ENCODE assay signal across 20 cellular contexts in the genomic region with DNA sequence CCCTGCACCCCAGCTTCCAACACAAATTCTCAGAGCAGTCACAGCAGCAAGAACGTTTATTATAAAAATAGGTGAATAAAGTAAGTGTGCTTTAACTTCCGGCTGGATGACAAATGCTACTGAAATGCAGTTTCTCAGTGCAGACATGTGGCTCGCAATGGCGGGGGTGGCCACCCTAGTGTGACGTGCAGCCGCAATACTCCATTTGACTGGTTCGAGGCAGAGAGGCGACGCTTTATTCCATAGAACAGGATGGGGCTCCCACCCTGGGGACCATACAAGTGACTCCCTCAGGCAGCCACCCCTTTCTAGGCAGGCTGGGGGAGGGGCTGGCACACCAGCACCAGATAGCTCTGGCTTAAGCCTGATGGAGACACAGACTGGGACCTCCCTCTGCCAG. TPM values are rescaled to one million over a fixed set of nuclear protein-coding genes. Genes with fewer than 3 reads are reported as not detected.
DNase-seq lines count a peak whose midpoint lies in the region; ATAC-seq, FAIRE-seq and TF ChIP-seq lines count a peak whose summit lies in the region.
"Had no signal": no experiment of that assay in that cellular context is flagged by ENCODE, and none has a peak within 500 bp of the region (broad histone marks: within the 10 kb centered on the region; RNA-seq: fewer than 3 reads in every experiment).

No MANE protein-coding gene starts in this region.

- H3K4me3 Mint-ChIP-seq in natural killer cell treated with Interleukin-12 subunit alpha and Interleukin-12 subunit beta and Interleukin-15 and Interleukin-18, amount 100 ng/mL, for 72 hours, result no peak overlapping the region

- H3K9me3 Mint-ChIP-seq in natural killer cell treated with Interleukin-12 subunit alpha and Interleukin-12 subunit beta and Interleukin-15 and Interleukin-18, amount 100 ng/mL, for 72 hours, result no peaks in the 10 kb centered on the region

- peaks cover 6% of the 10 kb centered on the region for H3K9me3 ChIP-seq in BLaER1
- H3K9me3 ChIP-seq in K562 (replicated peaks; ENCODE audit: control insufficient read depth, insufficient read depth, low read depth, low read length), result no peaks in the 10 kb centered on the region
- H3K9me3 ChIP-seq in testis, result no peaks in the 10 kb centered on the region
- H3K9me3 ChIP-seq: prostate gland had no signal

- in situ Hi-C loops in K562 (cut with MboI), result no loop called here

- FAIRE-seq in K562 (lab: Jason Lieb, UNC), result no peak
- FAIRE-seq: GM18507, H54, keratinocyte, urothelium cell line had no signal

- intact Hi-C loops in K562 (cut with micrococcal nuclease) (no loop called here), testis (cut with DNase I; ENCODE audit: low total_unique reads) (no loop called here)

- POLR2A ChIA-PET in K562 (lab: Yijun Ruan, JAX), result interaction anchor here (0.6 to 1.0 kb wide), 2 partner anchors 9 to 78 kb away, joined by 4 to 5 read pairs; no protein-coding TSS in a partner anchor

- TF ChIP-seq RAD21 in K562 (CRISPR knock-in tag; conservative IDR thresholded peaks at IDR 0.05 in 1 of 2, IDR thresholded peaks at IDR 0.05 in 1 of 2), result no peak

- peaks cover 52% of the 10 kb centered on the region for H4K20me1 ChIP-seq in BLaER1
- no peaks in the 10 kb centered on the region; the same call in 1 of the 2 replicates for H4K20me1 ChIP-seq in K562 (replicated peaks; ENCODE audit: control insufficient read depth, insufficient read depth, low read length)

- no peaks in the 10 kb centered on the region for H3K27me3 Mint-ChIP-seq in natural killer cell treated with Interleukin-12 subunit alpha and Interleukin-12 subunit beta and Interleukin-15 and Interleukin-18, amount 100 ng/mL, for 72 hours

- DNase-seq in GM20000 (ENCODE audit: low spot score) (peak; percentile 1), K562 (ENCODE audit: extremely low read depth in 1 of 4, low spot score in 3 of 4) (no peak), COR-L47 (lab: John Stamatoyannopoulos, UW) (no peak), testis (no peak)
- no peak for DNase-seq in natural killer cell treated with Interleukin-12 subunit alpha and Interleukin-12 subunit beta and Interleukin-15 and Interleukin-18, amount 100 ng/mL, for 72 hours (ENCODE audit: low spot score)
- DNase-seq in stimulated activated naive CD4-positive, alpha-beta T cell treated with Interleukin-2 at 50 U/mL for 16 hours (lab: John Stamatoyannopoulos, UW), result no peak
- DNase-seq: activated gamma-delta T cell; Karpas-422; NCI-H1930; NCI-H69; stimulated activated CD4-positive, alpha-beta T cell treated with anti-CD3 and anti-CD28 coated beads, Interleukin-2, amount 100 ng/mL, for 24 hours; stimulated activated CD8-positive, alpha-beta memory T cell treated with anti-CD3 and anti-CD28 coated beads, Interleukin-4, amount 100 ng/mL, for 48 hours had no signal

- H3K36me3 Mint-ChIP-seq in natural killer cell treated with Interleukin-12 subunit alpha and Interleukin-12 subunit beta and Interleukin-15 and Interleukin-18, amount 100 ng/mL, for 72 hours, result peaks cover 20% of the 10 kb centered on the region

- H3K27ac ChIP-seq in BLaER1 (peak overlapping the region; percentile 42; the same call in 1 of the 2 replicates), K562 (ENCODE audit: extremely low read depth, low read depth, low read length) (no peak overlapping the region), testis (no peak overlapping the region)
- H3K27ac ChIP-seq: prostate gland had no signal

- no peaks in the 10 kb centered on the region for H3K9me1 ChIP-seq in K562 (ENCODE audit: control insufficient read depth, insufficient read depth, low read length)

- CTCF ChIA-PET in K562 (lab: Yijun Ruan, JAX; ENCODE audit: low intra/inter-chr PET ratio), result no interaction called here

- H3K36me3 ChIP-seq in BLaER1, result peaks cover 78% of the 10 kb centered on the region
- peaks cover 52% of the 10 kb centered on the region; the same call in 2 of the 3 replicates for H3K36me3 ChIP-seq in K562 (ENCODE audit: control insufficient read depth, insufficient read depth, low read length)
- no peaks in the 10 kb centered on the region for H3K36me3 ChIP-seq in testis (ENCODE audit: low read depth, missing control alignments)

- no peak for TF ChIP-seq CTCF in GM20000 (IDR thresholded peaks at IDR 0.05; ENCODE audit: extremely low read depth, missing control alignments)
- TF ChIP-seq CTCF in K562 (IDR thresholded peaks at IDR 0.05 in 2 of 3, conservative IDR thresholded peaks at IDR 0.05 in 1 of 3; ENCODE audit: insufficient read depth in 2 of 3, low read depth in 1 of 3, low read length in 3 of 3), result no peak
- TF ChIP-seq CTCF in testis (IDR thresholded peaks at IDR 0.05), result no peak

- no peak for ATAC-seq in K562
- no peak for ATAC-seq in natural killer cell treated with Interleukin-12 subunit alpha and Interleukin-12 subunit beta and Interleukin-15 and Interleukin-18, amount 100 ng/mL, for 72 hours
- ATAC-seq in HG02610 (IDR thresholded peaks at IDR 0.05; ENCODE audit: unreplicated experiment), result no peak
- ATAC-seq: Right ventricle myocardium inferior had no signal

- no peak for TF ChIP-seq POLR2A in K562 (conservative IDR thresholded peaks at IDR 0.05)
- no peak for TF ChIP-seq POLR2A in testis (IDR thresholded peaks at IDR 0.05)

- H3K4me2 ChIP-seq in BLaER1 (peak overlapping the region; percentile 61), K562 (ENCODE audit: insufficient read depth, low read length) (no peak overlapping the region)

- H3K4me3 ChIP-seq in BLaER1 (no peak overlapping the region), K562 (no peak overlapping the region), testis (no peak overlapping the region)
- H3K4me3 ChIP-seq: prostate gland had no signal

- peaks cover 46% of the 10 kb centered on the region for H3K4me1 ChIP-seq in BLaER1
- H3K4me1 ChIP-seq in K562 (replicated peaks in 1 of 2; ENCODE audit: control insufficient read depth in 2 of 2, insufficient read depth in 2 of 2, low read length in 2 of 2), result peaks cover 4 to 14% of the 10 kb centered on the region in 2 experiments; a peak in 4 of 5 replicates
- H3K4me1 ChIP-seq in testis, result no peaks in the 10 kb centered on the region

- H3K9ac ChIP-seq in BLaER1 (peak overlapping the region; percentile 35; the same call in 1 of the 2 replicates), K562 (ENCODE audit: insufficient read depth in 1 of 2, low read depth in 2 of 2, low read length in 2 of 2) (no peak overlapping the region; a peak in 1 of 4 replicates)

- H2AFZ ChIP-seq in K562 (ENCODE audit: low read depth, low read length), result no peak overlapping the region

- no peak for TF ChIP-seq EP300 in K562 (IDR thresholded peaks at IDR 0.05; ENCODE audit: low read length)

- H3K27me3 ChIP-seq in BLaER1, result no peaks in the 10 kb centered on the region
- H3K27me3 ChIP-seq in K562 (ENCODE audit: control insufficient read depth in 2 of 2, insufficient read depth in 2 of 2, low read length in 2 of 2), result no peaks in the 10 kb centered on the region
- H3K27me3 ChIP-seq in testis, result no peaks in the 10 kb centered on the region

- H3K79me2 ChIP-seq in K562 (ENCODE audit: control insufficient read depth, insufficient read depth, low read length), result no peaks in the 10 kb centered on the region

- H3K27ac Mint-ChIP-seq in natural killer cell treated with Interleukin-12 subunit alpha and Interleukin-12 subunit beta and Interleukin-15 and Interleukin-18, amount 100 ng/mL, for 72 hours, result peak overlapping the region; percentile 14 to 77

- BruUV-seq in K562 (replicated peaks; lab: Mats Ljungman, UMichigan), result TSS peak; percentile 34

- peaks cover 26 to 45% of the 10 kb centered on the region in 2 donors for H3K4me1 Mint-ChIP-seq in natural killer cell treated with Interleukin-12 subunit alpha and Interleukin-12 subunit beta and Interleukin-15 and Interleukin-18, amount 100 ng/mL, for 72 hours (ENCODE audit: low read depth in 2 of 2)

- 85% methylated on average over 9 of the region's 9 CpGs for WGBS in K562 (ENCODE audit: insufficient coverage, low coverage, missing lambda C conversion rate)
- 74 to 88% methylated on average over 9 of the region's 9 CpGs for WGBS in testis, 2 donors

RNA-seq across cellular contexts. Expression of gene TNIP2, which starts 14.5 kb away (rescaled TPM):
- 24.5 and 78.1 TPM in 2 replicates for total RNA-seq in K562 (2011; cell fraction: chromatin; rRNA removed; ENCODE audit: low replicate concordance)
- 49.7 and 54.7 TPM in 2 replicates for total RNA-seq in K562 (2011; cell fraction: nucleolus; rRNA removed)
- total RNA-seq in K562 (2011; cell fraction: nucleoplasm; rRNA removed), result 30.4 and 33.4 TPM in 2 replicates
- 42.6 and 46.7 TPM in 2 replicates for total RNA-seq in K562 (2014; rRNA removed)
- total RNA-seq in K562 (2014; rRNA removed; fragmentation: Illumina TruSeq; extraction: Trizol), result 11.6 and 13.1 TPM in 2 replicates
- 19.5 and 21.9 TPM in 2 replicates for total RNA-seq in K562 (2015; rRNA removed; fragmentation: Illumina TruSeq; extraction: Trizol)
- 32.2 and 35.8 TPM in 2 replicates for total RNA-seq in K562 (2021)
- polyA plus RNA-seq in K562 (2011; rRNA removed), result 17.5 and 21.8 TPM in 2 replicates
- 16.5 and 28.2 TPM in 2 replicates for polyA plus RNA-seq in K562 (2011; cell fraction: cytosol; rRNA removed)
- 49.0 and 90.0 TPM in 2 replicates for polyA plus RNA-seq in K562 (2011; cell fraction: nucleus; rRNA removed)
- 30.8 and 32.9 TPM in 2 replicates for polyA plus RNA-seq in K562 (2012)
- polyA plus RNA-seq in K562 (2014; fragmentation: Illumina TruSeq; extraction: Trizol), result 12.1 and 18.3 TPM in 2 replicates
- 1 to 10 TPM in 1 of 2 experiments, under 1 TPM in 1; 0.61 to 1.1 TPM for polyA plus RNA-seq in K562 (2014; fragmentation: Nextera tagmentation; extraction: Ambion mirVana)
- 38.1 and 38.2 TPM in 2 replicates for polyA plus RNA-seq in K562 (2014; rRNA removed)
- 10.0 and 16.8 TPM in 2 replicates for polyA minus RNA-seq in K562 (2011; rRNA and poly(A)+ RNA removed)
- 13.7 and 14.7 TPM in 2 replicates for polyA minus RNA-seq in K562 (2011; cell fraction: cytosol; rRNA and poly(A)+ RNA removed)
- 16.4 and 17.5 TPM in 2 replicates for polyA minus RNA-seq in K562 (2011; cell fraction: nucleus; rRNA and poly(A)+ RNA removed)
- 10 to 100 TPM; 80.9 to 89.3 TPM for total RNA-seq in natural killer cell treated with Interleukin-12 subunit alpha and Interleukin-12 subunit beta and Interleukin-15 and Interleukin-18, amount 100 ng/mL, for 72 hours
- total RNA-seq in testis, result 100 to 1,000 TPM in 1 of 2 donors, 10 to 100 TPM in 1; 99.7 to 108 TPM
- polyA plus RNA-seq in testis (ENCODE audit: insufficient read depth, low read depth, low replicate concordance), result 35.1 TPM

RNA-seq across cellular contexts. Expression of gene SH3BP2, which starts 51.3 kb away (rescaled TPM):
- 49.1 and 137 TPM in 2 replicates for total RNA-seq in K562 (2011; cell fraction: chromatin; rRNA removed; ENCODE audit: low replicate concordance)
- 57.9 and 62.0 TPM in 2 replicates for total RNA-seq in K562 (2011; cell fraction: nucleolus; rRNA removed)
- 59.4 and 93.7 TPM in 2 replicates for total RNA-seq in K562 (2011; cell fraction: nucleoplasm; rRNA removed)
- total RNA-seq in K562 (2014; rRNA removed) (9.7 and 15.9 TPM in 2 replicates), K562 (2014; rRNA removed; fragmentation: Illumina TruSeq; extraction: Trizol) (3.7 and 3.9 TPM in 2 replicates), K562 (2015; rRNA removed; fragmentation: Illumina TruSeq; extraction: Trizol) (3.5 and 5.6 TPM in 2 replicates), K562 (2021) (10.8 and 16.0 TPM in 2 replicates), testis (10 to 100 TPM; 45.0 to 47.3 TPM)
- polyA plus RNA-seq in K562 (2011; rRNA removed) (9.6 and 13.9 TPM in 2 replicates), K562 (2014; fragmentation: Illumina TruSeq; extraction: Trizol) (5.1 and 10.9 TPM in 2 replicates), K562 (2014; fragmentation: Nextera tagmentation; extraction: Ambion mirVana) (under 1 TPM; 0.34 to 0.72 TPM), K562 (2014; rRNA removed) (14.2 and 17.6 TPM in 2 replicates), testis (ENCODE audit: insufficient read depth, low read depth, low replicate concordance) (26.6 TPM)
- polyA plus RNA-seq in K562 (2011; cell fraction: cytosol; rRNA removed), result 10.6 and 10.7 TPM in 2 replicates
- polyA plus RNA-seq in K562 (2011; cell fraction: nucleus; rRNA removed), result 88.6 and 117 TPM in 2 replicates
- polyA plus RNA-seq in K562 (2012), result 4.4 and 18.7 TPM in 2 replicates
- polyA minus RNA-seq in K562 (2011; rRNA and poly(A)+ RNA removed), result 18.0 and 41.6 TPM in 2 replicates
- 5.7 and 10.8 TPM in 2 replicates for polyA minus RNA-seq in K562 (2011; cell fraction: cytosol; rRNA and poly(A)+ RNA removed)
- polyA minus RNA-seq in K562 (2011; cell fraction: nucleus; rRNA and poly(A)+ RNA removed), result 26.8 and 33.3 TPM in 2 replicates
- 100 to 1,000 TPM; 121 to 129 TPM for total RNA-seq in natural killer cell treated with Interleukin-12 subunit alpha and Interleukin-12 subunit beta and Interleukin-15 and Interleukin-18, amount 100 ng/mL, for 72 hours
